ENCODE assay signal across 7 cellular contexts in genomic region chr16:70380919-70381603, GRCh38.
DNase-seq lines count a peak whose midpoint lies in the region; ATAC-seq and TF ChIP-seq lines count a peak whose summit lies in the region.

No MANE protein-coding gene starts in this region.

- H3K4me3 ChIP-seq in astrocyte of the spinal cord (ENCODE audit: low read depth, low read length) (peak overlapping the region; percentile 54), retinal pigment epithelial cell (ENCODE audit: low read length) (peak overlapping the region; percentile 81)

- peak; percentile 33 for TF ChIP-seq CTCF in astrocyte of the spinal cord (IDR thresholded peaks at IDR 0.05; ENCODE audit: low read depth, low read length)
- TF ChIP-seq CTCF in retinal pigment epithelial cell (conservative IDR thresholded peaks at IDR 0.05; ENCODE audit: low read depth, low read length), result peak; percentile 40

- in situ Hi-C loops in astrocyte of the spinal cord (cut with HindIII; ENCODE audit: low sequenced_read_pairs), result no loop called here

- peak; percentile 93 for ATAC-seq in GM18498 (IDR thresholded peaks at IDR 0.05; ENCODE audit: unreplicated experiment)
- peak; percentile 91 for ATAC-seq in HG02938 (IDR thresholded peaks at IDR 0.05; ENCODE audit: unreplicated experiment)

- DNase-seq in NCI-H187 treated with DMSO at 0.1 percent for 48 hours (lab: John Stamatoyannopoulos, UW), result peak; percentile 82
- peak; percentile 93 for DNase-seq in T-helper 22 cell (ENCODE audit: low read depth)
- peak; percentile 97 for DNase-seq in astrocyte of the spinal cord (ENCODE audit: low read depth, low spot score)
- peak; percentile 72 to 99 (median 96) for DNase-seq in hypothalamus (lab: John Stamatoyannopoulos, UW)
- DNase-seq in retinal pigment epithelial cell (ENCODE audit: low read depth), result peak; percentile 92

Comparison
In these comparisons a context has a peak if more than half of its experiments do, and no peak if none do; other contexts are left out.
1. Peak in every context shown above with its lines: DNase-seq, ATAC-seq and H3K4me3 ChIP-seq.